Comparison of ENCODE assay signal across 8 cellular contexts in genomic region chr10:49115015-49115795, GRCh38.
DNase-seq lines count a peak whose midpoint lies in the region; ATAC-seq and FAIRE-seq lines count a peak whose summit lies in the region.

VSTM4 (minus strand) TSS chr10:49115522; CDS start chr10:49115485, 37 bp downstream.

- no peak within 1 kb of the TSS for H3K27ac ChIP-seq in BLaER1 treated with 17β-estradiol and CSF1 and Interleukin-3, amounts not matched to agents 10 nM and 100 nM
- H3K27ac ChIP-seq in HUES48 (ENCODE audit: low read depth, low read length): no peak within 1 kb of the TSS
- peak within 1 kb of the TSS; percentile 67 for H3K27ac ChIP-seq in cingulate gyrus (ENCODE audit: low read depth, low read length)
- peak within 1 kb of the TSS; percentile 74 for H3K27ac ChIP-seq in layer of hippocampus (ENCODE audit: low read depth, low read length)

- H3K9ac ChIP-seq in BLaER1 treated with 17β-estradiol and CSF1 and Interleukin-3, amounts not matched to agents 10 nM and 100 nM: no peak within 1 kb of the TSS
- H3K9ac ChIP-seq in HUES48 (ENCODE audit: low read depth, low read length): no peak within 1 kb of the TSS; the same call in 1 of the 2 replicates

- peaks cover 0 to 13% (median 9%) of the 10 kb centered on the region in 10 experiments; a peak in 11 of 20 replicates for H3K4me1 ChIP-seq in BLaER1 treated with 17β-estradiol and CSF1 and Interleukin-3, amounts not matched to agents 10 nM and 100 nM
- peaks cover 4% of the 10 kb centered on the region for H3K4me1 ChIP-seq in HUES48 (ENCODE audit: control insufficient read depth, insufficient read depth, low read length)

- FAIRE-seq in RCC 7860 (lab: Jason Lieb, UNC): no peak

- no peaks in the 10 kb centered on the region for H3K9me3 ChIP-seq in BLaER1 treated with 17β-estradiol and CSF1 and Interleukin-3, amounts not matched to agents 10 nM and 100 nM (replicated peaks in 1 of 11)
- H3K9me3 ChIP-seq in HUES48 (ENCODE audit: control insufficient read depth, insufficient read depth, low read length): no peaks in the 10 kb centered on the region

- peak within 1 kb of the TSS in 9 of 11 experiments; percentile 16 to 43 (median 34); a peak in 12 of 22 replicates for H3K4me2 ChIP-seq in BLaER1 treated with 17β-estradiol and CSF1 and Interleukin-3, amounts not matched to agents 10 nM and 100 nM

- H3K4me3 ChIP-seq in BLaER1 treated with 17β-estradiol and CSF1 and Interleukin-3, amounts not matched to agents 10 nM and 100 nM: no peak within 1 kb of the TSS
- peak within 1 kb of the TSS; percentile 77 for H3K4me3 ChIP-seq in HUES48 (ENCODE audit: low read depth, low read length)

- no peaks in the 10 kb centered on the region for H3K9me3 Mint-ChIP-seq in stimulated activated naive CD8-positive, alpha-beta T cell treated with anti-CD3 and anti-CD28 coated beads, Interleukin-15, amount 100 ng/mL, for 72 hours

- peaks cover 7% of the 10 kb centered on the region for H3K4me1 Mint-ChIP-seq in stimulated activated naive CD8-positive, alpha-beta T cell treated with anti-CD3 and anti-CD28 coated beads, Interleukin-15, amount 100 ng/mL, for 72 hours

- H3K27ac Mint-ChIP-seq in stimulated activated naive CD8-positive, alpha-beta T cell treated with anti-CD3 and anti-CD28 coated beads, Interleukin-15, amount 100 ng/mL, for 72 hours: peak within 1 kb of the TSS in 1 of 2 donors; percentile 8

- peaks cover 35 to 46% (median 40%) of the 10 kb centered on the region in 11 experiments for H3K27me3 ChIP-seq in BLaER1 treated with 17β-estradiol and CSF1 and Interleukin-3, amounts not matched to agents 10 nM and 100 nM
- peaks cover 13% of the 10 kb centered on the region for H3K27me3 ChIP-seq in HUES48 (ENCODE audit: control insufficient read depth, insufficient read depth, low read length)
- H3K27me3 ChIP-seq in layer of hippocampus (ENCODE audit: control insufficient read depth, insufficient read depth, low read length): no peaks in the 10 kb centered on the region

- H4K20me1 ChIP-seq in BLaER1 treated with 17β-estradiol and CSF1 and Interleukin-3, amounts not matched to agents 10 nM and 100 nM: no peaks in the 10 kb centered on the region; a peak in 1 of 22 replicates

- no peak for DNase-seq in stimulated activated naive CD8-positive, alpha-beta T cell treated with anti-CD3 and anti-CD28 coated beads, Interleukin-15, amount 100 ng/mL, for 72 hours
- DNase-seq in RCC 7860 (ENCODE audit: low spot score) (no peak), foreskin melanocyte (no peak)

- H3K4me3 Mint-ChIP-seq in stimulated activated naive CD8-positive, alpha-beta T cell treated with anti-CD3 and anti-CD28 coated beads, Interleukin-15, amount 100 ng/mL, for 72 hours: peak within 1 kb of the TSS; percentile 22 to 35

- H3K27me3 Mint-ChIP-seq in stimulated activated naive CD8-positive, alpha-beta T cell treated with anti-CD3 and anti-CD28 coated beads, Interleukin-15, amount 100 ng/mL, for 72 hours: peaks cover 36% of the 10 kb centered on the region

- no peaks in the 10 kb centered on the region for H3K36me3 ChIP-seq in BLaER1 treated with 17β-estradiol and CSF1 and Interleukin-3, amounts not matched to agents 10 nM and 100 nM
- no peaks in the 10 kb centered on the region for H3K36me3 ChIP-seq in HUES48 (ENCODE audit: control insufficient read depth, insufficient read depth, low read length)

- peak; percentile 35 for ATAC-seq in stimulated activated naive CD8-positive, alpha-beta T cell treated with anti-CD3 and anti-CD28 coated beads, Interleukin-15, amount 100 ng/mL, for 72 hours
- no peak for ATAC-seq in HG02588 (IDR thresholded peaks at IDR 0.05; ENCODE audit: unreplicated experiment)

Comparison
In these comparisons a context has a peak if more than half of its experiments do, and no peak if none do; other contexts are left out.
1. H3K27ac ChIP-seq: peak in cingulate gyrus (single experiment) and layer of hippocampus (single experiment); none in BLaER1 treated with 17β-estradiol and CSF1 and Interleukin-3, amounts not matched to agents 10 nM and 100 nM (0 of 11) and HUES48 (single experiment).